In the genomic region with DNA sequence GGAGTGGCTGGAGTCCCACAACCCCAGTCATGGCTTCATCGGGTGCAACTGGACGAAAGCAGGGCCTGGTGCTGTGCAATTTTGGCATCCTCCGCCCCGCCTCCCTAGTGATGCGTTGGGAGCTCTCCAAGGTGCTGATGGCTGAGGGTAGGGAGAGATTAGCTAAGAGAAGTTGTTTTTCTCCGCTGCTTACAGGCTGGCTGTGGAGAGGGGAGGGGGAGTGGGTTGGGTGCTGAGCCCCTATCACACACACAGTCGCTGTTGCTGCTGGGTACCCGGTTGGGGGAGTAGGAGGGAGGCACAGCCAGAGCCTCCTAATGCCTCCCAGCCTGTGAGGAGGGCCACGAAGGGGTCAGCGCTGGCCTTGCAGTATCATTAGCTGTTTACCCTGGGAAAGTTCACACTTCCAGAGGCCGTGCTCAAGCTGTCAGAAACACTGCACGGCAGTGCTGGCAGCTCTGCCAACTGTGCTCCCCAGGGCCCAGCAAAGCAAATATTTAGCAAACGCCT, we compare ENCODE assay signal across 8 cellular contexts.
DNase-seq lines count a peak whose midpoint lies in the region; ATAC-seq and TF ChIP-seq lines count a peak whose summit lies in the region.

No MANE protein-coding gene starts in this region.

- H3K27me3 ChIP-seq in NT2/D1 (ENCODE audit: insufficient read depth, insufficient read length) (no peaks in the 10 kb centered on the region), body of pancreas (no peaks in the 10 kb centered on the region), left lung (peaks cover 0 to 36% of the 10 kb centered on the region in 2 donors), testis (no peaks in the 10 kb centered on the region)

- H3K9me3 ChIP-seq in NT2/D1 (ENCODE audit: insufficient read depth, low read length), result no peaks in the 10 kb centered on the region
- H3K9me3 ChIP-seq in body of pancreas, result no peaks in the 10 kb centered on the region
- H3K9me3 ChIP-seq in left lung, result no peaks in the 10 kb centered on the region
- H3K9me3 ChIP-seq in testis, result no peaks in the 10 kb centered on the region

- no peak overlapping the region for H3K9ac ChIP-seq in NT2/D1 (ENCODE audit: insufficient read length, low read depth)

- H3K4me3 ChIP-seq in NT2/D1 (ENCODE audit: insufficient read length, low read depth) (no peak overlapping the region), body of pancreas (no peak overlapping the region), left lung (no peak overlapping the region), testis (no peak overlapping the region)

- H3K27ac ChIP-seq in body of pancreas (no peak overlapping the region), left lung (no peak overlapping the region), testis (no peak overlapping the region)

- H3K4me1 ChIP-seq in NT2/D1 (ENCODE audit: insufficient read depth, insufficient read length), result peaks cover 11% of the 10 kb centered on the region
- peaks cover 13% of the 10 kb centered on the region for H3K4me1 ChIP-seq in body of pancreas
- H3K4me1 ChIP-seq in left lung, result no peaks in the 10 kb centered on the region
- no peaks in the 10 kb centered on the region for H3K4me1 ChIP-seq in testis

- intact Hi-C loops in body of pancreas (cut with DNase I) (no loop called here), left lung (cut with DNase I) (no loop called here), testis (cut with DNase I; ENCODE audit: low total_unique reads) (no loop called here)

- 0 to 2% methylated on average over 1 to 13 of the region's 13 CpGs for WGBS in body of pancreas, 2 donors
- WGBS in testis, 2 donors, result 6 to 7% methylated on average over 8 to 13 of the region's 13 CpGs

- peak; percentile 64 for DNase-seq in activated effector memory CD4-positive, alpha-beta T cell treated with anti-CD3 and anti-CD28 coated beads, Interleukin-2, amount 50 U/mL, for 16 hours
- no peak for DNase-seq in activated effector memory CD4-positive, alpha-beta T cell treated with Interleukin-2 at 50 U/mL for 16 hours
- DNase-seq in NT2/D1 (ENCODE audit: low read depth, low spot score) (peak; percentile 77), body of pancreas (peak; percentile 51 to 71 (median 62)), left lung (no peak), testis (peak; percentile 75), NCI-H1930 (lab: John Stamatoyannopoulos, UW) (no peak)

- H3K36me3 ChIP-seq in NT2/D1 (ENCODE audit: insufficient read depth, insufficient read length, low read length), result no peaks in the 10 kb centered on the region
- H3K36me3 ChIP-seq in body of pancreas (replicated peaks in 1 of 2; ENCODE audit: insufficient read depth in 1 of 2, low read depth in 2 of 2), result no peaks in the 10 kb centered on the region
- H3K36me3 ChIP-seq in left lung, result no peaks in the 10 kb centered on the region
- no peaks in the 10 kb centered on the region for H3K36me3 ChIP-seq in testis (ENCODE audit: low read depth, missing control alignments)

- TF ChIP-seq POLR2A in body of pancreas (IDR thresholded peaks at IDR 0.05) (no peak), testis (IDR thresholded peaks at IDR 0.05) (no peak)

- TF ChIP-seq CTCF in body of pancreas (IDR thresholded peaks at IDR 0.05), result no peak
- no peak for TF ChIP-seq CTCF in left lung (IDR thresholded peaks at IDR 0.05)
- no peak for TF ChIP-seq CTCF in testis (IDR thresholded peaks at IDR 0.05)

- ATAC-seq in body of pancreas (peak; percentile 45), left lung (peak; percentile 78), HG03565 (IDR thresholded peaks at IDR 0.05; ENCODE audit: unreplicated experiment) (no peak)

Comparison
In these comparisons a context has a peak if more than half of its experiments do, and no peak if none do; other contexts are left out.
1. DNase-seq: peak in activated effector memory CD4-positive, alpha-beta T cell treated with anti-CD3 and anti-CD28 coated beads, Interleukin-2, amount 50 U/mL, for 16 hours (single experiment), NT2/D1 (single experiment), body of pancreas (4 of 4) and testis (single experiment); none in activated effector memory CD4-positive, alpha-beta T cell treated with Interleukin-2 at 50 U/mL for 16 hours (single experiment), left lung (0 of 2) and NCI-H1930 (0 of 2).